In genomic region chr10:69352569-69353264, GRCh38 we compare ENCODE assay signal across 14 cellular contexts.
DNase-seq lines count a peak whose midpoint lies in the region; ATAC-seq and TF ChIP-seq lines count a peak whose summit lies in the region.
"Had no signal": no experiment of that assay in that cellular context is flagged by ENCODE, and none has a peak within 500 bp of the region (broad histone marks: within the 10 kb centered on the region; RNA-seq: fewer than 3 reads in every experiment).

No MANE protein-coding gene starts in this region.

- no peaks in the 10 kb centered on the region for H3K9me3 Mint-ChIP-seq in CD4-positive, alpha-beta T cell
- H3K9me3 Mint-ChIP-seq in naive thymus-derived CD8-positive, alpha-beta T cell, result no peaks in the 10 kb centered on the region
- H3K9me3 Mint-ChIP-seq: activated B cell treated with CpG ODN at 0.5 μM for 24 hours had no signal

- H3K36me3 Mint-ChIP-seq in CD4-positive, alpha-beta T cell (ENCODE audit: low read depth), result peaks cover 34% of the 10 kb centered on the region
- peaks cover 0 to 14% (median 0%) of the 10 kb centered on the region in 3 donors for H3K36me3 Mint-ChIP-seq in naive thymus-derived CD8-positive, alpha-beta T cell

- H3K27me3 Mint-ChIP-seq in CD4-positive, alpha-beta T cell, result no peaks in the 10 kb centered on the region
- H3K27me3 Mint-ChIP-seq in naive thymus-derived CD8-positive, alpha-beta T cell, result no peaks in the 10 kb centered on the region
- H3K27me3 Mint-ChIP-seq: activated B cell treated with CpG ODN at 0.5 μM for 24 hours had no signal

- no peak for TF ChIP-seq CTCF in CD4-positive, alpha-beta T cell (IDR thresholded peaks at IDR 0.05)
- TF ChIP-seq CTCF in right atrium auricular region (IDR thresholded peaks at IDR 0.05) (no peak), Peyer's patch (IDR thresholded peaks at IDR 0.05) (no peak)

- no peak for DNase-seq in CD4-positive, alpha-beta T cell
- DNase-seq in NCI-H226, result peak; percentile 77
- DNase-seq in dedifferentiated amniotic fluid mesenchymal stem cell (ENCODE audit: extremely low spot score), result peak; percentile 72
- DNase-seq in naive thymus-derived CD8-positive, alpha-beta T cell, result no peak
- DNase-seq in right atrium auricular region (ENCODE audit: low spot score), result no peak
- no peak for DNase-seq in NCI-H510A (lab: John Stamatoyannopoulos, UW)
- no peak for DNase-seq in Peyer's patch
- DNase-seq: activated B cell treated with CpG ODN at 0.5 μM for 24 hours; amygdala; midbrain; NCI-H1694; stimulated activated naive CD8-positive, alpha-beta T cell treated with anti-CD3 and anti-CD28 coated beads, Interleukin-15, Interleukin-2, amounts not matched to agents 100 U/mL and 50 U/mL, for 24 hours had no signal

- peaks cover 64% of the 10 kb centered on the region for H3K4me1 Mint-ChIP-seq in CD4-positive, alpha-beta T cell (ENCODE audit: low read depth)
- peaks cover 23 to 74% (median 56%) of the 10 kb centered on the region in 4 donors for H3K4me1 Mint-ChIP-seq in naive thymus-derived CD8-positive, alpha-beta T cell

- peak overlapping the region; percentile 22 for H3K27ac ChIP-seq in CD4-positive, alpha-beta T cell (ENCODE audit: low read depth, low read length)
- H3K27ac ChIP-seq in right atrium auricular region (peak overlapping the region in 1 of 2 donors; percentile 23), Peyer's patch (no peak overlapping the region)
- H3K27ac ChIP-seq: C4-2B had no signal

- peaks cover 0 to 39% of the 10 kb centered on the region in 2 donors for H3K4me1 ChIP-seq in right atrium auricular region
- peaks cover 0 to 8% (median 6%) of the 10 kb centered on the region in 4 donors for H3K4me1 ChIP-seq in Peyer's patch

- intact Hi-C loops in CD4-positive, alpha-beta T cell (cut with DNase I, micrococcal nuclease), result no loop called here

- H3K27me3 ChIP-seq in CD4-positive, alpha-beta T cell (ENCODE audit: control insufficient read depth, insufficient read depth, low read length), result no peaks in the 10 kb centered on the region
- no peaks in the 10 kb centered on the region for H3K27me3 ChIP-seq in right atrium auricular region
- no peaks in the 10 kb centered on the region for H3K27me3 ChIP-seq in Peyer's patch

- POLR2A ChIA-PET in CD4-positive, alpha-beta T cell (lab: Charles Lee), result interaction anchor here (1.3 kb wide), 1 partner anchor 13 kb away, joined by 5 read pairs; no protein-coding TSS in a partner anchor
- POLR2A ChIA-PET in naive thymus-derived CD8-positive, alpha-beta T cell (lab: Charles Lee), result interaction anchor here (0.9 to 4.5 kb wide), 3 partner anchors 10 to 119 kb away, joined by 4 to 33 read pairs (median 7); no protein-coding TSS in a partner anchor

- H3K4me3 ChIP-seq in right atrium auricular region, result no peak overlapping the region
- H3K4me3 ChIP-seq in Peyer's patch, result no peak overlapping the region

- no peak overlapping the region for H3K4me3 Mint-ChIP-seq in CD4-positive, alpha-beta T cell
- peak overlapping the region in 1 of 10 donors; percentile 36 for H3K4me3 Mint-ChIP-seq in naive thymus-derived CD8-positive, alpha-beta T cell
- H3K4me3 Mint-ChIP-seq: activated B cell treated with CpG ODN at 0.5 μM for 24 hours had no signal

- peak overlapping the region; percentile 94 for H3K27ac Mint-ChIP-seq in CD4-positive, alpha-beta T cell
- H3K27ac Mint-ChIP-seq in naive thymus-derived CD8-positive, alpha-beta T cell, result peak overlapping the region in 8 of 10 donors; percentile 55 to 93 (median 86)
- H3K27ac Mint-ChIP-seq: activated B cell treated with CpG ODN at 0.5 μM for 24 hours had no signal

- H3K36me3 ChIP-seq in right atrium auricular region, result no peaks in the 10 kb centered on the region
- no peaks in the 10 kb centered on the region for H3K36me3 ChIP-seq in Peyer's patch

- H3K9me3 ChIP-seq in CD4-positive, alpha-beta T cell (ENCODE audit: control insufficient read depth, low read length), result no peaks in the 10 kb centered on the region
- H3K9me3 ChIP-seq in right atrium auricular region, result no peaks in the 10 kb centered on the region
- H3K9me3 ChIP-seq in Peyer's patch, result no peaks in the 10 kb centered on the region

- no peak for TF ChIP-seq POLR2A in Peyer's patch (IDR thresholded peaks at IDR 0.05)

- CTCF ChIA-PET in CD4-positive, alpha-beta T cell (lab: Charles Lee), result interaction anchor here (1.4 to 1.6 kb wide), 2 partner anchors 8 to 10 kb away, joined by 4 read pairs; no protein-coding TSS in a partner anchor

- ATAC-seq in CD4-positive, alpha-beta T cell (ENCODE audit: poor library complexity), result no peak
- ATAC-seq in naive thymus-derived CD8-positive, alpha-beta T cell, result no peak
- ATAC-seq in HG03097 (IDR thresholded peaks at IDR 0.05; ENCODE audit: low FRiP score, unreplicated experiment), result no peak
- ATAC-seq: stimulated activated naive CD8-positive, alpha-beta T cell treated with anti-CD3 and anti-CD28 coated beads, Interleukin-15, Interleukin-2, amounts not matched to agents 100 U/mL and 50 U/mL, for 24 hours had no signal

Comparison
In these comparisons a context has a peak if more than half of its experiments do, and no peak if none do; other contexts are left out.
1. DNase-seq: peak in NCI-H226 (single experiment) and dedifferentiated amniotic fluid mesenchymal stem cell (single experiment); none in CD4-positive, alpha-beta T cell (0 of 10), naive thymus-derived CD8-positive, alpha-beta T cell (0 of 10), right atrium auricular region (single experiment), NCI-H510A (single experiment) and Peyer's patch (0 of 3).